8 cellular contexts compared by ENCODE assay signal in genomic region chr11:66371627-66372415, GRCh38. TPM values are rescaled to one million over a fixed set of nuclear protein-coding genes. Genes with fewer than 3 reads are reported as not detected.
DNase-seq lines count a peak whose midpoint lies in the region; ATAC-seq and TF ChIP-seq lines count a peak whose summit lies in the region.

Gene SLC29A2, minus strand, starts transcription at chr11:66371760. Its CDS starts 169 bp downstream, at chr11:66371591.

- H4K20me1 ChIP-seq in fibroblast of lung (ENCODE audit: control insufficient read depth, extremely low read depth, insufficient read depth, low read length): no peaks in the 10 kb centered on the region
- H4K20me1 ChIP-seq in neural progenitor cell (ENCODE audit: low read depth): peaks cover 11% of the 10 kb centered on the region

- H3K4me1 Mint-ChIP-seq in neural progenitor cell: peaks cover 24% of the 10 kb centered on the region

- peak within 1 kb of the TSS; percentile 95 for H3K4me3 Mint-ChIP-seq in neural progenitor cell

- DNase-seq in ACHN: peak; percentile 76
- peak in 65 of 76 experiments; percentile 6 to 86 (median 59) for DNase-seq in HUDEP-2 (lab: John Stamatoyannopoulos, UW; ENCODE audit: unreplicated experiment in 76 of 76)
- DNase-seq in NT2/D1 (ENCODE audit: low read depth, low spot score): peak; percentile 95
- peak; percentile 81 for DNase-seq in activated T-cell treated with anti-CD3 and anti-CD28 coated beads, Interleukin-2, amount 50 U/mL, for 1 hour
- no peak for DNase-seq in fibroblast of lung (ENCODE audit: low read depth in 2 of 2)
- DNase-seq in neural progenitor cell (ENCODE audit: low spot score): peak; percentile 97

- H3K27me3 Mint-ChIP-seq in neural progenitor cell (ENCODE audit: insufficient read depth, low read depth): peaks cover 3% of the 10 kb centered on the region

- peak within 1 kb of the TSS; percentile 69 for H3K4me2 ChIP-seq in fibroblast of lung (ENCODE audit: extremely low read depth, insufficient read depth, low read length)
- peak within 1 kb of the TSS; percentile 87 for H3K4me2 ChIP-seq in neural progenitor cell

- H3K9me3 ChIP-seq in NT2/D1 (ENCODE audit: insufficient read depth, low read length) (no peaks in the 10 kb centered on the region), fibroblast of lung (ENCODE audit: control insufficient read depth, insufficient read depth, low read depth, low read length) (no peaks in the 10 kb centered on the region), neural progenitor cell (ENCODE audit: low read depth) (no peaks in the 10 kb centered on the region), subcutaneous abdominal adipose tissue (ENCODE audit: control insufficient read depth in 5 of 5, low read length in 5 of 5) (no peaks in the 10 kb centered on the region)

- no peaks in the 10 kb centered on the region for H3K27me3 ChIP-seq in NT2/D1 (ENCODE audit: insufficient read depth, insufficient read length)
- H3K27me3 ChIP-seq in fibroblast of lung (ENCODE audit: control insufficient read depth, insufficient read depth, low read length): peaks cover 19% of the 10 kb centered on the region
- no peaks in the 10 kb centered on the region for H3K27me3 ChIP-seq in neural progenitor cell
- peaks cover 0 to 2% (median 0%) of the 10 kb centered on the region in 5 donors for H3K27me3 ChIP-seq in subcutaneous abdominal adipose tissue (ENCODE audit: control insufficient read depth in 5 of 5, insufficient read depth in 4 of 5, low read length in 5 of 5)

- in situ Hi-C loops in ACHN (cut with HindIII; ENCODE audit: low pct_ligation_motif_present, low pct_unique_long_range_greater_than_20kb, low sequenced_read_pairs): no loop called here

- ATAC-seq in GM19372 (IDR thresholded peaks at IDR 0.05; ENCODE audit: low read depth, unreplicated experiment): peak; percentile 59

- H3K4me1 ChIP-seq in NT2/D1 (ENCODE audit: insufficient read depth, insufficient read length) (peaks cover 17% of the 10 kb centered on the region), fibroblast of lung (ENCODE audit: control insufficient read depth, extremely low read depth, insufficient read depth, low read length) (peaks cover 6% of the 10 kb centered on the region), neural progenitor cell (peaks cover 15% of the 10 kb centered on the region), subcutaneous abdominal adipose tissue (ENCODE audit: control insufficient read depth in 5 of 5, insufficient read depth in 5 of 5, low read length in 5 of 5) (peaks cover 4 to 40% (median 32%) of the 10 kb centered on the region in 5 donors)

- no peaks in the 10 kb centered on the region for H3K9me3 Mint-ChIP-seq in neural progenitor cell

- peak within 1 kb of the TSS; percentile 99 for H3K4me3 ChIP-seq in NT2/D1 (ENCODE audit: insufficient read length, low read depth)
- peak within 1 kb of the TSS; percentile 30 to 62 (median 54) for H3K4me3 ChIP-seq in fibroblast of lung (replicated peaks in 1 of 4; ENCODE audit: control extremely low read depth in 1 of 4, insufficient read depth in 1 of 4, low read depth in 3 of 4, low read length in 4 of 4)
- H3K4me3 ChIP-seq in neural progenitor cell: peak within 1 kb of the TSS; percentile 81
- peak within 1 kb of the TSS; percentile 60 to 72 (median 67) for H3K4me3 ChIP-seq in subcutaneous abdominal adipose tissue (ENCODE audit: low read depth in 1 of 5, low read length in 5 of 5)

- H3K79me2 ChIP-seq in fibroblast of lung (ENCODE audit: control insufficient read depth, insufficient read depth, low read length) (no peaks in the 10 kb centered on the region), neural progenitor cell (ENCODE audit: low read depth) (peaks cover 22% of the 10 kb centered on the region)

- peak within 1 kb of the TSS; percentile 50 for H3K27ac Mint-ChIP-seq in neural progenitor cell

- H3K36me3 ChIP-seq in NT2/D1 (ENCODE audit: insufficient read depth, insufficient read length, low read length): peaks cover 30% of the 10 kb centered on the region
- H3K36me3 ChIP-seq in fibroblast of lung (ENCODE audit: control insufficient read depth, insufficient read depth, low read length): no peaks in the 10 kb centered on the region
- no peaks in the 10 kb centered on the region for H3K36me3 ChIP-seq in neural progenitor cell
- H3K36me3 ChIP-seq in subcutaneous abdominal adipose tissue (ENCODE audit: control insufficient read depth in 5 of 5, insufficient read depth in 5 of 5, low read length in 5 of 5): no peaks in the 10 kb centered on the region

- H3K27ac ChIP-seq in fibroblast of lung (ENCODE audit: insufficient read depth, low read length) (no peak within 1 kb of the TSS), neural progenitor cell (peak within 1 kb of the TSS; percentile 76), subcutaneous abdominal adipose tissue (ENCODE audit: low read depth, low read length) (no peak within 1 kb of the TSS)

- peak within 1 kb of the TSS; percentile 78 for H2AFZ ChIP-seq in fibroblast of lung (ENCODE audit: low read length)
- peak within 1 kb of the TSS; percentile 89 for H2AFZ ChIP-seq in neural progenitor cell (replicated peaks)

- TF ChIP-seq CTCF in fibroblast of lung (conservative IDR thresholded peaks at IDR 0.05 in 1 of 2, IDR thresholded peaks at IDR 0.05 in 1 of 2; ENCODE audit: low read depth in 1 of 2, low read length in 2 of 2) (no peak), neural progenitor cell (IDR thresholded peaks at IDR 0.05) (no peak)

- H3K9ac ChIP-seq in NT2/D1 (ENCODE audit: insufficient read length, low read depth) (peak within 1 kb of the TSS; percentile 99), fibroblast of lung (ENCODE audit: insufficient read depth, low read length) (no peak within 1 kb of the TSS), neural progenitor cell (no peak within 1 kb of the TSS), subcutaneous abdominal adipose tissue (ENCODE audit: low read length in 5 of 5) (peak within 1 kb of the TSS in 3 of 5 donors; percentile 53 to 66 (median 64))

- peaks cover 49% of the 10 kb centered on the region for H3F3A ChIP-seq in neural progenitor cell (ENCODE audit: low read depth)

- peaks cover 9% of the 10 kb centered on the region for H3K36me3 Mint-ChIP-seq in neural progenitor cell

RNA-seq across cellular contexts. Expression of gene SLC29A2, which starts in this region (rescaled TPM):
- total RNA-seq in fibroblast of lung: under 0.01 and 0.17 TPM in 2 replicates
- polyA plus RNA-seq in fibroblast of lung: 0.15 and 1.7 TPM in 2 replicates
- 0.43 and 3.1 TPM in 2 replicates for polyA plus RNA-seq in fibroblast of lung (2012)
- polyA minus RNA-seq in fibroblast of lung (ENCODE audit: low replicate concordance): 0.11 and 6.4 TPM in 2 replicates
- total RNA-seq in neural progenitor cell (ENCODE audit: low replicate concordance): 6.9 and 15.3 TPM in 2 replicates

Comparison
In these comparisons a context has a peak if more than half of its experiments do, and no peak if none do; other contexts are left out.
1. DNase-seq: peak in ACHN (single experiment), HUDEP-2 (65 of 76), NT2/D1 (single experiment), activated T-cell treated with anti-CD3 and anti-CD28 coated beads, Interleukin-2, amount 50 U/mL, for 1 hour (single experiment) and neural progenitor cell (single experiment); none in fibroblast of lung (0 of 2).
2. H3K9ac ChIP-seq: peak in NT2/D1 (single experiment) and subcutaneous abdominal adipose tissue (3 of 5); none in fibroblast of lung (single experiment) and neural progenitor cell (single experiment).
3. Peak in every context shown above with its lines, with median percentiles within 50 percentile points of each other: H3K4me3 ChIP-seq.